21 cellular contexts compared by ENCODE assay signal in the genomic region with DNA sequence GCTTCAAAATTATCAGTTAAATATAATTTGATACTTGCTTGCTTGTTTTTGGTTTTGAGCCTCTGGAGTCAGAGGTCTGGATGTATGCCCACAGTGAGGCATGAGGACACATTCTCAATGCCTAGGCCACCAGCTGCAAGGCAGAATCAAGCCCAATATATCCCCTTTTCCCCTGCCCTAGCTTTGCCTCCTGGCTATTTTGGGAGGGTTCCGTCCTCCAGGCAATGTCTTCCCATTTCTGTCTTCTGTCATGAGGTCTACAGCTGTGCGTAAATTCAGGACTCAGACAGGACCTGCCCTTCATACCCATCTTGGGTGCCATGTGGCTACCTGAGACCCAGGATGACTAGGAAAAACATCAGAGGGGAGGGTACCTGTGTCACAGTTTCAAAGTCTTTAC. TPM values are rescaled to one million over a fixed set of nuclear protein-coding genes. Genes with fewer than 3 reads are reported as not detected.
DNase-seq lines count a peak whose midpoint lies in the region; ATAC-seq and TF ChIP-seq lines count a peak whose summit lies in the region.
"Had no signal": no experiment of that assay in that cellular context is flagged by ENCODE, and none has a peak within 500 bp of the region (broad histone marks: within the 10 kb centered on the region; RNA-seq: fewer than 3 reads in every experiment).

No MANE protein-coding gene starts in this region.

- peaks cover 46% of the 10 kb centered on the region; the same call in 2 of the 3 replicates for H3K4me1 Mint-ChIP-seq in GM23338
- H3K4me1 Mint-ChIP-seq in WTC11, result peaks cover 51% of the 10 kb centered on the region

- CTCF ChIA-PET in WTC11 (lab: Charles Lee), result interaction anchor here (0.5 to 1.1 kb wide), 2 partner anchors 67 to 552 kb away, joined by 3 to 4 read pairs; no protein-coding TSS in a partner anchor

- peak overlapping the region; percentile 13 for H3K4me3 ChIP-seq in GM23338
- H3K4me3 ChIP-seq in iPS-20b (ENCODE audit: low read length), result 0 out of 2 replicates have a peak overlapping the region, but pooled peaks have one; percentile 31
- no peak overlapping the region for H3K4me3 ChIP-seq in gastrocnemius medialis
- H3K4me3 ChIP-seq: BLaER1, GM23248, Peyer's patch had no signal

- no peaks in the 10 kb centered on the region for H3F3A ChIP-seq in GM23338 (replicated peaks; ENCODE audit: low read depth)

- in situ Hi-C loops in gastrocnemius medialis (cut with MboI; ENCODE audit: low sequenced_read_pairs in 4 of 4), result no loop called here

- peaks cover 4% of the 10 kb centered on the region; the same call in 1 of the 2 replicates for H4K20me1 ChIP-seq in GM23338 (replicated peaks; ENCODE audit: insufficient read depth)

- H3K4me2 ChIP-seq in GM23338, result peak overlapping the region; percentile 58
- H3K4me2 ChIP-seq: BLaER1 had no signal

- H3K4me1 ChIP-seq in GM23338 (ENCODE audit: insufficient read depth) (peaks cover 40% of the 10 kb centered on the region), iPS-20b (ENCODE audit: insufficient read depth, low read length) (peaks cover 17% of the 10 kb centered on the region), gastrocnemius medialis (peaks cover 20 to 27% of the 10 kb centered on the region in 2 donors), foreskin keratinocyte (no peaks in the 10 kb centered on the region)
- H3K4me1 ChIP-seq: Peyer's patch had no signal

- H3K27ac Mint-ChIP-seq in GM23338 (peak overlapping the region; percentile 93), WTC11 (peak overlapping the region; percentile 98)

- peak; percentile 56 for ATAC-seq in GM23338
- peak; percentile 31; the same call in 1 of the 2 replicates for ATAC-seq in WTC11
- ATAC-seq in gastrocnemius medialis, result peak in 1 of 2 donors; percentile 50
- no peak for ATAC-seq in foreskin keratinocyte
- ATAC-seq in HG03469 (IDR thresholded peaks at IDR 0.05; ENCODE audit: unreplicated experiment), result no peak

- H3K36me3 Mint-ChIP-seq in GM23338 (ENCODE audit: low read depth) (peaks cover 17% of the 10 kb centered on the region; the same call in 2 of the 3 replicates), WTC11 (peaks cover 12% of the 10 kb centered on the region)
- H3K36me3 Mint-ChIP-seq: CD4-positive, CD25-positive, alpha-beta regulatory T cell had no signal

- H3K4me3 Mint-ChIP-seq in GM23338, result no peak overlapping the region
- H3K4me3 Mint-ChIP-seq in WTC11, result peak overlapping the region; percentile 42
- H3K4me3 Mint-ChIP-seq: CD4-positive, CD25-positive, alpha-beta regulatory T cell had no signal

- no peaks in the 10 kb centered on the region for H3K27me3 ChIP-seq in GM23338 (ENCODE audit: insufficient read depth)
- H3K27me3 ChIP-seq in iPS-20b (ENCODE audit: insufficient read depth, low read length), result no peaks in the 10 kb centered on the region
- H3K27me3 ChIP-seq in gastrocnemius medialis, result no peaks in the 10 kb centered on the region
- no peaks in the 10 kb centered on the region for H3K27me3 ChIP-seq in foreskin keratinocyte
- H3K27me3 ChIP-seq: BLaER1, Peyer's patch had no signal

- POLR2A ChIA-PET in WTC11 (lab: Charles Lee), result no interaction called here

- TF ChIP-seq CTCF in GM23338 (conservative IDR thresholded peaks at IDR 0.05; ENCODE audit: low read depth in 2 of 2) (no peak), WTC11 (IDR thresholded peaks at IDR 0.05) (no peak), gastrocnemius medialis (IDR thresholded peaks at IDR 0.05 in 4 of 5, conservative IDR thresholded peaks at IDR 0.05 in 1 of 5) (no peak), foreskin keratinocyte (conservative IDR thresholded peaks at IDR 0.05) (no peak)

- H3K9me2 ChIP-seq in GM23338 (ENCODE audit: insufficient read depth), result no peaks in the 10 kb centered on the region

- H3K27me3 Mint-ChIP-seq in GM23338 (ENCODE audit: insufficient read depth, low read depth, poor library complexity) (no peaks in the 10 kb centered on the region), WTC11 (ENCODE audit: low read depth) (no peaks in the 10 kb centered on the region)
- H3K27me3 Mint-ChIP-seq: CD4-positive, CD25-positive, alpha-beta regulatory T cell had no signal

- H3K9me3 Mint-ChIP-seq in GM23338 (no peaks in the 10 kb centered on the region), WTC11 (no peaks in the 10 kb centered on the region)
- H3K9me3 Mint-ChIP-seq: CD4-positive, CD25-positive, alpha-beta regulatory T cell had no signal

- no peak for TF ChIP-seq POLR2A in gastrocnemius medialis (IDR thresholded peaks at IDR 0.05)

- no peak for DNase-seq in GM23338 (ENCODE audit: low spot score)
- DNase-seq in WTC11 (ENCODE audit: low spot score), result no peak
- DNase-seq in gastrocnemius medialis, result no peak
- no peak for DNase-seq in foreskin keratinocyte
- no peak for DNase-seq in substantia nigra (lab: John Stamatoyannopoulos, UW)
- DNase-seq: CD4-positive, CD25-positive, alpha-beta regulatory T cell; COR-L47; GM23248; HCEC 1CT; KBM-7; NCI-H1417; NCI-H1694; NCI-H2029 treated with DMSO at 0.1 percent for 48 hours; NCI-H2227 treated with DMSO at 0.1 percent for 48 hours; NCI-H526 treated with DMSO at 0.1 percent for 48 hours; OCI-M1; Peyer's patch; SHP77 treated with DMSO at 0.1 percent for 48 hours had no signal

- H2AFZ ChIP-seq in GM23338, result no peak overlapping the region
- H2AFZ ChIP-seq: GM23248 had no signal

- H3K9ac ChIP-seq in iPS-20b (ENCODE audit: low read depth, low read length), result 0 out of 2 replicates have a peak overlapping the region, but pooled peaks have one; percentile 2
- H3K9ac ChIP-seq: BLaER1, GM23248 had no signal

- H3K36me3 ChIP-seq in GM23338 (ENCODE audit: insufficient read depth) (no peaks in the 10 kb centered on the region), iPS-20b (ENCODE audit: insufficient read depth, low read depth, low read length) (peaks cover 4% of the 10 kb centered on the region; the same call in 1 of the 2 replicates), gastrocnemius medialis (no peaks in the 10 kb centered on the region)
- H3K36me3 ChIP-seq: Peyer's patch had no signal

- no peaks in the 10 kb centered on the region for H3K9me3 ChIP-seq in iPS-20b (ENCODE audit: insufficient read depth, low read depth, low read length)
- no peaks in the 10 kb centered on the region for H3K9me3 ChIP-seq in gastrocnemius medialis
- H3K9me3 ChIP-seq: BLaER1, Peyer's patch had no signal

- intact Hi-C loops in gastrocnemius medialis (cut with DNase I; ENCODE audit: low total_unique reads), result no loop called here

- peak overlapping the region; percentile 34 for H3K27ac ChIP-seq in GM23338 (ENCODE audit: low read depth)
- H3K27ac ChIP-seq in iPS-20b (ENCODE audit: low read length), result no peak overlapping the region
- H3K27ac ChIP-seq in gastrocnemius medialis, result peak overlapping the region in 3 of 4 donors; percentile 33 to 49 (median 36)
- H3K27ac ChIP-seq in foreskin keratinocyte, result no peak overlapping the region
- H3K27ac ChIP-seq in substantia nigra (ENCODE audit: low read depth, low read length, poor library complexity, severe bottlenecking), result no peak overlapping the region
- H3K27ac ChIP-seq: BLaER1, GM23248, Peyer's patch had no signal

- peaks cover 81% of the 10 kb centered on the region for H3K79me2 ChIP-seq in GM23338 (replicated peaks; ENCODE audit: insufficient read depth)

TF ChIP-seq in GM23338, 12 proteins besides CTCF, POLR2A, EP300 and RAD21 (continues in another document):
- TF ChIP-seq EZH2phosphoT487 (IDR thresholded peaks at IDR 0.05; ENCODE audit: unreplicated experiment) (no peak), JUNB (IDR thresholded peaks at IDR 0.05; ENCODE audit: unreplicated experiment) (no peak)

TF ChIP-seq in WTC11, 78 proteins besides CTCF, POLR2A, EP300 and RAD21 (continues in another document):
- TF ChIP-seq CREB1 (CRISPR knock-in tag; IDR thresholded peaks at IDR 0.05) (no peak), RORB (CRISPR knock-in tag; IDR thresholded peaks at IDR 0.05) (no peak), ZBTB21 (CRISPR knock-in tag; IDR thresholded peaks at IDR 0.05; ENCODE audit: borderline replicate concordance) (no peak), NR1H2 (CRISPR knock-in tag; IDR thresholded peaks at IDR 0.05) (no peak)
- TF ChIP-seq, protein P1, sequence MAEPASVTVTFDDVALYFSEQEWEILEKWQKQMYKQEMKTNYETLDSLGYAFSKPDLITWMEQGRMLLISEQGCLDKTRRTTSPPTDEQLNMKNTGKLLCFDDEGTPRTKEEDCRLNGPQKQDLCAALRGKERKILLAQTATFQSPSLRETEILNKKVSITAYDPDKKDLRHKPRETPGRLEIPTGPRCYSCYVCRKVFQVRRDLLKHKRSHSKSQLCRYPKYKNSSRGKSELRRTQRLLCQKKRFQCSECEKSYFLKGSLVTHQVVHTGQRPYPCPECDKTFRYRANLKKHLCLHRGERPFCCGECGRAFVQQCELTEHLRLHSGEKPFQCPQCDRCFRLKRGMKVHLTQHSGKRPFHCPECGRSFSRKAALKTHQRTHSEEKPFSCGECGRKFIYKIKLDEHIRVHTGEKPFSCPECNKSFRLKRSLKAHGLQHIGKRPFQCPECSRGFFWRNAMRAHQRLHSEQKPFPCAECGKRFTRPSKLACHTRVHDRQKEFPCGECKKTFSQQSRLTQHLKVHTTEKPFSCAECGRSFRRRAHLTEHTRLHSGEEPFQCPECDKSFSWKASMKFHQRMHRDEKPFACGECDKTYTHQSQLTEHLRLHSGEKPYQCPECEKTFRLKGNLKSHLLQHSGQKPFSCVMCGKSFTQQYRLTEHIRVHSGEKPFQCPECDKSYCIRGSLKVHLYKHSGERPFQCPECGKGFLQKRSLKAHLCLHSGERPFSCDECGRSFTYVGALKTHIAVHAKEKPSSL (CRISPR knock-in tag; conservative IDR thresholded peaks at IDR 0.05), result no peak
- TF ChIP-seq, protein P2, sequence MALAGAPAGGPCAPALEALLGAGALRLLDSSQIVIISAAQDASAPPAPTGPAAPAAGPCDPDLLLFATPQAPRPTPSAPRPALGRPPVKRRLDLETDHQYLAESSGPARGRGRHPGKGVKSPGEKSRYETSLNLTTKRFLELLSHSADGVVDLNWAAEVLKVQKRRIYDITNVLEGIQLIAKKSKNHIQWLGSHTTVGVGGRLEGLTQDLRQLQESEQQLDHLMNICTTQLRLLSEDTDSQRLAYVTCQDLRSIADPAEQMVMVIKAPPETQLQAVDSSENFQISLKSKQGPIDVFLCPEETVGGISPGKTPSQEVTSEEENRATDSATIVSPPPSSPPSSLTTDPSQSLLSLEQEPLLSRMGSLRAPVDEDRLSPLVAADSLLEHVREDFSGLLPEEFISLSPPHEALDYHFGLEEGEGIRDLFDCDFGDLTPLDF (CRISPR knock-in tag; IDR thresholded peaks at IDR 0.05), result no peak

RNA-seq across cellular contexts. Expression of a gene that starts 19.2 kb away (rescaled TPM):
- 121 and 129 TPM in 2 replicates for total RNA-seq in GM23338 (2014; rRNA removed; shearing (Covaris generic))
- 198 and 217 TPM in 2 replicates for polyA plus RNA-seq in GM23338 (2016; fragmentation: Nextera tagmentation; extraction: Ambion mirVana)
- total RNA-seq in WTC11 (2021), result 172 to 201 TPM (median 179 TPM) in 3 replicates
- total RNA-seq in gastrocnemius medialis, result 100 to 1,000 TPM; 180 to 270 (median 239) TPM
- 146 and 157 TPM in 2 replicates for total RNA-seq in foreskin keratinocyte
- polyA plus RNA-seq in foreskin keratinocyte, result 121 and 137 TPM in 2 replicates

Comparison
In these comparisons a context has a peak if more than half of its experiments do, and no peak if none do; other contexts are left out.
1. ATAC-seq: peak in GM23338 (single experiment) and WTC11 (single experiment); none in foreskin keratinocyte (single experiment) and HG03469 (single experiment).
2. H3K27ac ChIP-seq: peak in GM23338 (single experiment) and gastrocnemius medialis (3 of 4); none in iPS-20b (single experiment), foreskin keratinocyte (single experiment) and substantia nigra (single experiment).
3. H3K4me3 ChIP-seq: peak in GM23338 (single experiment) and iPS-20b (single experiment); none in gastrocnemius medialis (0 of 4).